Comparison of ENCODE assay signal across 8 cellular contexts in the genomic region with DNA sequence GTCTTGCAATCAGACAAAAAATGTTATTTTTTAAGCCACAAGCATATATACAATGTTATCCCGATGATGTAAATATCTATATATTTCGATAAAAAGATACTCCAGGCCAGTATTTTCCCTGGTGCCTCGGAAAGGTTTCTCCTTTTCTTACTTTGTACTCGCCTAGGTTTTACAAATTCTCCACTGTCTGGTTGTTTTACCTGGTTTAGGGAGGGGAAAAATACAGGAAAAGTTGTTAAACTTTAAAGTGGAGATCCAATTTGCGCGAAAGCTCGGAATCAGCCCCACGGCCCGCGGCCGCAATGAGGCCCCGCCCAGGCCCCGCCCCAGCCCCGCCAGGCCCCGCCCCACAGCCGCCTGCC. TPM values are rescaled to one million over a fixed set of nuclear protein-coding genes. Genes with fewer than 3 reads are reported as not detected.
DNase-seq lines count a peak whose midpoint lies in the region; ATAC-seq and TF ChIP-seq lines count a peak whose summit lies in the region.

No MANE protein-coding gene starts in this region.

- no peak overlapping the region for H3K4ac ChIP-seq in mesenchymal stem cell (ENCODE audit: low read depth in 1 of 2, low read length in 2 of 2)

- H4K91ac ChIP-seq in mesenchymal stem cell (ENCODE audit: low read length), result no peak overlapping the region

- H3K27ac ChIP-seq in heart left ventricle (peak overlapping the region; percentile 73 to 99 (median 88)), brain microvascular endothelial cell (peak overlapping the region; percentile 66), mesenchymal stem cell (ENCODE audit: low read length, poor library complexity, severe bottlenecking) (peak overlapping the region; percentile 72), upper lobe of right lung (peak overlapping the region; percentile 78)

- DNase-seq in heart left ventricle (no peak), cardiac septum (ENCODE audit: low spot score) (no peak), brain microvascular endothelial cell (no peak), mesenchymal stem cell (no peak), upper lobe of right lung (no peak), 8988T (no peak), LoVo (ENCODE audit: low spot score) (no peak)

- peaks cover 8% of the 10 kb centered on the region for H3K79me1 ChIP-seq in mesenchymal stem cell (replicated peaks; ENCODE audit: low read length, poor library complexity, severe bottlenecking)

- WGBS in heart left ventricle, 4 donors, result 2 to 3% (median 2%) methylated on average over 15 to 16 of the region's 16 CpGs
- WGBS in mesenchymal stem cell, result 0% methylated on average over 12 of the region's 16 CpGs

- H3K4me2 ChIP-seq in mesenchymal stem cell (ENCODE audit: low read length, poor library complexity, severe bottlenecking), result peak overlapping the region; percentile 44

- ATAC-seq in heart left ventricle, result no peak
- ATAC-seq in upper lobe of right lung, result no peak
- ATAC-seq in GM19455 (IDR thresholded peaks at IDR 0.05; ENCODE audit: unreplicated experiment), result no peak

- H2BK15ac ChIP-seq in mesenchymal stem cell (ENCODE audit: low read depth, poor library complexity, severe bottlenecking), result no peak overlapping the region

- H3K27me3 ChIP-seq in heart left ventricle, result no peaks in the 10 kb centered on the region
- H3K27me3 ChIP-seq in brain microvascular endothelial cell (replicated peaks), result no peaks in the 10 kb centered on the region
- H3K27me3 ChIP-seq in mesenchymal stem cell (ENCODE audit: control insufficient read depth in 1 of 2, insufficient read depth in 1 of 2, low read length in 2 of 2), result no peaks in the 10 kb centered on the region
- H3K27me3 ChIP-seq in upper lobe of right lung, result no peaks in the 10 kb centered on the region

- no peak overlapping the region for H2BK120ac ChIP-seq in mesenchymal stem cell (ENCODE audit: low read depth, low read length)

- peak overlapping the region in 10 of 12 donors; percentile 32 to 86 (median 54) for H3K4me3 ChIP-seq in heart left ventricle
- H3K4me3 ChIP-seq in brain microvascular endothelial cell (ENCODE audit: low read depth, low read length), result peak overlapping the region; percentile 63
- peak overlapping the region in 1 of 2 experiments; percentile 83 for H3K4me3 ChIP-seq in mesenchymal stem cell (ENCODE audit: insufficient read depth in 1 of 2, low read depth in 1 of 2, low read length in 2 of 2)
- peak overlapping the region; percentile 43 for H3K4me3 ChIP-seq in upper lobe of right lung

- H3K4me1 ChIP-seq in heart left ventricle (peaks cover 3 to 25% (median 16%) of the 10 kb centered on the region in 12 donors), mesenchymal stem cell (ENCODE audit: control insufficient read depth, insufficient read depth, low read depth, low read length) (peaks cover 13% of the 10 kb centered on the region), upper lobe of right lung (peaks cover 22% of the 10 kb centered on the region)

- TF ChIP-seq CTCF in heart left ventricle (IDR thresholded peaks at IDR 0.05) (no peak), brain microvascular endothelial cell (IDR thresholded peaks at IDR 0.05; ENCODE audit: low read depth, low read length, missing control alignments) (no peak), upper lobe of right lung (IDR thresholded peaks at IDR 0.05) (no peak)

- H3K14ac ChIP-seq in mesenchymal stem cell (ENCODE audit: low read length in 2 of 2), result no peak overlapping the region

- in situ Hi-C loops in brain microvascular endothelial cell (cut with HindIII; ENCODE audit: low pct_ligation_motif_present, low sequenced_read_pairs), result no loop called here

- no peaks in the 10 kb centered on the region for H3K36me3 ChIP-seq in heart left ventricle
- H3K36me3 ChIP-seq in brain microvascular endothelial cell (replicated peaks), result no peaks in the 10 kb centered on the region
- no peaks in the 10 kb centered on the region for H3K36me3 ChIP-seq in mesenchymal stem cell (ENCODE audit: control insufficient read depth in 1 of 2, insufficient read depth in 2 of 2, low read depth in 1 of 2, low read length in 2 of 2)
- H3K36me3 ChIP-seq in upper lobe of right lung, result no peaks in the 10 kb centered on the region

- no peak for TF ChIP-seq POLR2A in heart left ventricle (IDR thresholded peaks at IDR 0.05)

- H2BK12ac ChIP-seq in mesenchymal stem cell (ENCODE audit: low read length in 2 of 2), result no peak overlapping the region

- no peak overlapping the region for H2AFZ ChIP-seq in mesenchymal stem cell (ENCODE audit: low read depth, low read length)

- no peak overlapping the region for H2BK5ac ChIP-seq in mesenchymal stem cell (ENCODE audit: low read depth, low read length, poor library complexity, severe bottlenecking)

- peak overlapping the region; percentile 93 for H3K9ac ChIP-seq in mesenchymal stem cell (ENCODE audit: low read length)

- no peak overlapping the region for H3K18ac ChIP-seq in mesenchymal stem cell (ENCODE audit: low read depth in 1 of 2, low read length in 2 of 2)

- H2AK5ac ChIP-seq in mesenchymal stem cell (ENCODE audit: low read length, severe bottlenecking), result no peak overlapping the region

- intact Hi-C loops in heart left ventricle (cut with DNase I), result loop anchor here in 4 of 10 donors (1.0 to 5.0 kb wide), 3 partner anchors 37 to 42 kb away; no protein-coding TSS in a partner anchor
- intact Hi-C loops in cardiac septum (cut with DNase I), result no loop called here
- intact Hi-C loops in upper lobe of right lung (cut with DNase I), result no loop called here

- H3K9me3 ChIP-seq in heart left ventricle, result no peaks in the 10 kb centered on the region
- no peaks in the 10 kb centered on the region for H3K9me3 ChIP-seq in mesenchymal stem cell (ENCODE audit: control insufficient read depth, low read length)
- H3K9me3 ChIP-seq in upper lobe of right lung, result no peaks in the 10 kb centered on the region

- no peak overlapping the region for H3K23ac ChIP-seq in mesenchymal stem cell (ENCODE audit: low read length in 2 of 2)

- H4K8ac ChIP-seq in mesenchymal stem cell (ENCODE audit: low read length), result no peak overlapping the region

RNA-seq across cellular contexts. Expression of a gene that starts 58.4 kb away (rescaled TPM):
- under 1 TPM in 1 of 9 donors, not detected in 8; 0.36 TPM for total RNA-seq in heart left ventricle
- not detected for polyA plus RNA-seq in heart left ventricle
- total RNA-seq in cardiac septum, result not detected
- not detected for polyA plus RNA-seq in mesenchymal stem cell (2013, experiment 1 of 2)
- not detected for polyA plus RNA-seq in mesenchymal stem cell (2013, experiment 2 of 2)
- 5.4 TPM for total RNA-seq in upper lobe of right lung
